In the genomic region with DNA sequence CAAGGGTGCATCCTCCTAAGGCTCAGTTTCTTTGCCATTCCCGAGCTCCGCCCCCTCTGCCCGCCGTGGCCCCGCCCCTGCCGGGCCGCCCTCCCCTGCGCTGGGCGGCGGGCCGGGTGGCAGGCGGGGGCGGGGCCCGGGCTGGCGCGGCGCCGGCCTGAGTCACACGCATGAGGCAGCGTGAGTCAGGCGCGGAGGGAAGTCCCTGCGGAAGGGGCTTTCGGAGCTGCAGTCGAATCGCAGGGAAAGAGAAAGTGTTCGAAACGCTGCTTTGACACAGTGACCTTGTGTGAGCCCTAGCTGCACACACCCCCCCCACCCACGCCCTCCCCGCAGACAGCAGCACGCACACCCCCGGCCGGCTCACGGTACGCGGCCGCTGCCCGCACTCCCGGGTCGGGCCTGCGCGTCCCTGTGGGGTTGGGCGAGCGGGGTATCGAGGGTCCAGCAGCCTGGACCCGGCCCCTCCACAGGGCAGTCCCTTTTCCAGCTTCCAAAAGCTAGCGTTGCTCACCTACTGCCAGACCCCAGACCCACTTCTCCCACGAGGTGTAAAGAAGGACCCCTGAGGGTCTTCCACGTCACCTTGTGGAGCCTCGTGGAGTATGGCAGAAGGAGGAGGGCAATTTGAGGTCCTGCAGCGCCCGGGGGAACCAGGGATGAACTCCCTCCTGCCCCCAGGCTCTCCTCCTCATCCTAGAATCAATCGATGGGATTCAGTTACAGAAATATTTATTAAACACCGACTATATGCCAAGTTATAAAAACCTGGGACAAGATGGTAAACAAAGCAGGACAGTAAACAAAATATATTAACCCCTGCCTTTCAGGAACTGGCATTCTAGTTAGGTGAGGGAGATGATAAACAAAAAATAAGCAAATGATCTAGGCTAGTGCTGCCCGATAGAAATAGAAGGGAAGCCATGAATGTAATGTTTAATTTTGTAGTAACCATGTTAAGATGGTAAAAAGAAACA, we compare ENCODE assay signal across 8 cellular contexts. TPM values are rescaled to one million over a fixed set of nuclear protein-coding genes. Genes with fewer than 3 reads are reported as not detected.
DNase-seq lines count a peak whose midpoint lies in the region; ATAC-seq, FAIRE-seq and TF ChIP-seq lines count a peak whose summit lies in the region.

No MANE protein-coding gene starts in this region.

- no peak for TF ChIP-seq CTCF in left ventricle myocardium inferior (IDR thresholded peaks at IDR 0.05; ENCODE audit: borderline replicate concordance)
- no peak for TF ChIP-seq CTCF in prostate gland (IDR thresholded peaks at IDR 0.05)

- H3K36me3 ChIP-seq in left ventricle myocardium inferior (no peaks in the 10 kb centered on the region), prostate gland (no peaks in the 10 kb centered on the region), urinary bladder (ENCODE audit: insufficient read depth) (no peaks in the 10 kb centered on the region)

- ATAC-seq in HG02763 (IDR thresholded peaks at IDR 0.05; ENCODE audit: unreplicated experiment), result peak; percentile 90

- H3K27ac ChIP-seq in left ventricle myocardium inferior (replicated peaks), result peak overlapping the region; percentile 93
- H3K27ac ChIP-seq in prostate gland, result peak overlapping the region; percentile 96 to 98
- H3K27ac ChIP-seq in urinary bladder (ENCODE audit: low read depth), result peak overlapping the region; percentile 94

- H3K4me3 ChIP-seq in left ventricle myocardium inferior (peak overlapping the region; percentile 82), prostate gland (peak overlapping the region; percentile 55 to 65), urinary bladder (ENCODE audit: low read depth, low read length) (peak overlapping the region; percentile 58)

- no peaks in the 10 kb centered on the region for H3K9me3 ChIP-seq in left ventricle myocardium inferior (replicated peaks)
- H3K9me3 ChIP-seq in prostate gland, result no peaks in the 10 kb centered on the region

- WGBS in prostate gland, result 1% methylated on average over 45 of the region's 55 CpGs
- WGBS in urinary bladder, result 2% methylated on average over 55 of the region's 55 CpGs

- H3K27me3 ChIP-seq in left ventricle myocardium inferior (ENCODE audit: low read depth) (no peaks in the 10 kb centered on the region), prostate gland (replicated peaks; ENCODE audit: insufficient read depth) (no peaks in the 10 kb centered on the region)

- peak; percentile 97 for FAIRE-seq in GM12892 (lab: Jason Lieb, UNC)

- intact Hi-C loops in left ventricle myocardium inferior (cut with micrococcal nuclease) (no loop called here), prostate gland (cut with DNase I) (no loop called here)

- DNase-seq in GM12892 (ENCODE audit: insufficient read length) (peak; percentile 94), NCI-H1417 (lab: John Stamatoyannopoulos, UW) (peak; percentile 91 to 95 (median 92)), T-helper 1 cell (peak; percentile 90 to 96 (median 94)), amniotic stem cell (lab: John Stamatoyannopoulos, UW) (peak; percentile 81), left ventricle myocardium inferior (peak; percentile 92), prostate gland (ENCODE audit: low spot score) (peak; percentile 92)

- peaks cover 14% of the 10 kb centered on the region for H3K4me1 ChIP-seq in left ventricle myocardium inferior
- H3K4me1 ChIP-seq in prostate gland (replicated peaks), result peaks cover 6% of the 10 kb centered on the region
- no peaks in the 10 kb centered on the region for H3K4me1 ChIP-seq in urinary bladder (ENCODE audit: insufficient read depth)

- TF ChIP-seq POLR2A in GM12892 (IDR thresholded peaks at IDR 0.05; ENCODE audit: low read depth, low read length) (peak; percentile 59; the same call in 1 of the 2 replicates), prostate gland (IDR thresholded peaks at IDR 0.05) (peak; percentile 78)

RNA-seq across cellular contexts. Expression of a gene that starts 12.4 kb away (rescaled TPM):
- 159 TPM for polyA plus RNA-seq in GM12892 (2012; ENCODE audit: missing spikeins)
- total RNA-seq in left ventricle myocardium inferior (46.7 TPM), prostate gland (100 to 1,000 TPM in 1 of 2 donors, 10 to 100 TPM in 1; 29.4 to 139 TPM), urinary bladder (12.4 TPM)
- 23.6 TPM for polyA plus RNA-seq in urinary bladder

RNA-seq across cellular contexts. Expression of a gene that starts 24.6 kb away (rescaled TPM):
- polyA plus RNA-seq in GM12892 (2012; ENCODE audit: missing spikeins), result 12.5 TPM
- total RNA-seq in left ventricle myocardium inferior (27.1 TPM), prostate gland (10 to 100 TPM; 25.9 to 41.6 TPM), urinary bladder (4.2 TPM)
- 44.9 TPM for polyA plus RNA-seq in urinary bladder

Comparison
In these comparisons a context has a peak if more than half of its experiments do, and no peak if none do; other contexts are left out.
1. Peak in every context shown above with its lines: DNase-seq, ATAC-seq, H3K4me3 ChIP-seq and H3K27ac ChIP-seq.